Comparison of ENCODE assay signal across 12 cellular contexts in genomic region chr6:36204068-36204753, GRCh38. TPM values are rescaled to one million over a fixed set of nuclear protein-coding genes. Genes with fewer than 3 reads are reported as not detected.
DNase-seq lines count a peak whose midpoint lies in the region; ATAC-seq and TF ChIP-seq lines count a peak whose summit lies in the region.
"Had no signal": no experiment of that assay in that cellular context is flagged by ENCODE, and none has a peak within 500 bp of the region (broad histone marks: within the 10 kb centered on the region; RNA-seq: fewer than 3 reads in every experiment).

No MANE protein-coding gene starts in this region.

- H3K36me3 ChIP-seq in neural cell (ENCODE audit: insufficient read depth, low read length), result peaks cover 36% of the 10 kb centered on the region

- H3K27me3 ChIP-seq in neural cell (ENCODE audit: insufficient read depth, low read depth, low read length), result no peaks in the 10 kb centered on the region
- H3K27me3 ChIP-seq: SJSA1 had no signal

- no peak overlapping the region for H3K27ac ChIP-seq in neural cell (ENCODE audit: low read length)
- H3K27ac ChIP-seq: SJSA1 had no signal

- no peak overlapping the region for H3K4me2 ChIP-seq in neural cell (ENCODE audit: low read length)

- no peak for TF ChIP-seq RAD21 in neural cell (conservative IDR thresholded peaks at IDR 0.05)

- H3K9me3 ChIP-seq in neural cell (ENCODE audit: low read length), result no peaks in the 10 kb centered on the region
- H3K9me3 ChIP-seq: SJSA1 had no signal

- no peak for ATAC-seq in GM19324 (IDR thresholded peaks at IDR 0.05; ENCODE audit: low FRiP score, unreplicated experiment)

- H3F3A ChIP-seq in neural cell (ENCODE audit: insufficient read depth, low read length, poor library complexity, severe bottlenecking), result no peaks in the 10 kb centered on the region

- no peak overlapping the region for H2AFZ ChIP-seq in neural cell (ENCODE audit: low read depth, low read length)

- H3K79me2 ChIP-seq in neural cell (replicated peaks; ENCODE audit: insufficient read depth, low read length), result peaks cover 63% of the 10 kb centered on the region

- TF ChIP-seq POLR2A in NB4 (IDR thresholded peaks at IDR 0.05; ENCODE audit: extremely low read depth, insufficient read length), result no peak

- no peak overlapping the region for H3K9ac ChIP-seq in neural cell (ENCODE audit: low read length)

- TF ChIP-seq EP300 in neural cell (conservative IDR thresholded peaks at IDR 0.05; ENCODE audit: poor library complexity, severe bottlenecking), result no peak

- H3K9me2 ChIP-seq in neural cell (ENCODE audit: insufficient read depth, low read length), result no peaks in the 10 kb centered on the region

- TF ChIP-seq CTCF in NB4 (IDR thresholded peaks at IDR 0.05; ENCODE audit: low read depth, low read length) (no peak), neural cell (IDR thresholded peaks at IDR 0.05; ENCODE audit: poor library complexity, severe bottlenecking) (no peak)

- no peaks in the 10 kb centered on the region for H4K20me1 ChIP-seq in neural cell (ENCODE audit: insufficient read depth)

- DNase-seq in GDM1 (lab: John Stamatoyannopoulos, UW), result peak; percentile 56
- DNase-seq in NB4 (ENCODE audit: low read depth), result peak; percentile 88
- peak; percentile 27 for DNase-seq in activated T-cell treated with anti-CD3 and anti-CD28 coated beads for 24 hours (ENCODE audit: low read depth)
- no peak for DNase-seq in NCI-H187 treated with DMSO at 0.1 percent for 48 hours (lab: John Stamatoyannopoulos, UW)
- DNase-seq in NCI-H1417 treated with DMSO at 0.1 percent for 48 hours (lab: John Stamatoyannopoulos, UW), result no peak
- DNase-seq in NCI-H226, result no peak
- DNase-seq: DMS 273 treated with DMSO at 0.1 percent for 48 hours, NCI-H1436 had no signal

- peak overlapping the region; percentile 16 for H3K4me3 ChIP-seq in NB4 (ENCODE audit: low read depth, low read length)
- peak overlapping the region; percentile 39 for H3K4me3 ChIP-seq in neural cell (ENCODE audit: low read length)
- H3K4me3 ChIP-seq: lung, SJSA1 had no signal

TF ChIP-seq in neural cell, 6 proteins besides CTCF, POLR2A, EP300 and RAD21:
- TF ChIP-seq MXI1 (conservative IDR thresholded peaks at IDR 0.05; ENCODE audit: poor library complexity, severe bottlenecking) (no peak), EZH2 (IDR thresholded peaks at IDR 0.05; ENCODE audit: borderline replicate concordance, insufficient read depth, low read length, poor library complexity, severe bottlenecking) (no peak), REST (IDR thresholded peaks at IDR 0.05; ENCODE audit: borderline replicate concordance) (no peak), SMC3 (conservative IDR thresholded peaks at IDR 0.05; ENCODE audit: poor library complexity) (no peak), TAF1 (IDR thresholded peaks at IDR 0.05; ENCODE audit: low read depth) (no peak), POLR2AphosphoS5 (IDR thresholded peaks at IDR 0.05) (no peak)

RNA-seq across cellular contexts. Expression of gene BRPF3, which starts 7.7 kb away (rescaled TPM):
- polyA plus RNA-seq in neural cell, result 10.1 and 12.6 TPM in 2 replicates
- 37.3 and 42.7 TPM in 2 replicates for polyA minus RNA-seq in neural cell

Comparison
In these comparisons a context has a peak if more than half of its experiments do, and no peak if none do; other contexts are left out.
1. DNase-seq: peak in GDM1 (single experiment), NB4 (single experiment) and activated T-cell treated with anti-CD3 and anti-CD28 coated beads for 24 hours (single experiment); none in NCI-H187 treated with DMSO at 0.1 percent for 48 hours (single experiment), NCI-H1417 treated with DMSO at 0.1 percent for 48 hours (single experiment) and NCI-H226 (single experiment).